8 cellular contexts compared by ENCODE assay signal in the genomic region with DNA sequence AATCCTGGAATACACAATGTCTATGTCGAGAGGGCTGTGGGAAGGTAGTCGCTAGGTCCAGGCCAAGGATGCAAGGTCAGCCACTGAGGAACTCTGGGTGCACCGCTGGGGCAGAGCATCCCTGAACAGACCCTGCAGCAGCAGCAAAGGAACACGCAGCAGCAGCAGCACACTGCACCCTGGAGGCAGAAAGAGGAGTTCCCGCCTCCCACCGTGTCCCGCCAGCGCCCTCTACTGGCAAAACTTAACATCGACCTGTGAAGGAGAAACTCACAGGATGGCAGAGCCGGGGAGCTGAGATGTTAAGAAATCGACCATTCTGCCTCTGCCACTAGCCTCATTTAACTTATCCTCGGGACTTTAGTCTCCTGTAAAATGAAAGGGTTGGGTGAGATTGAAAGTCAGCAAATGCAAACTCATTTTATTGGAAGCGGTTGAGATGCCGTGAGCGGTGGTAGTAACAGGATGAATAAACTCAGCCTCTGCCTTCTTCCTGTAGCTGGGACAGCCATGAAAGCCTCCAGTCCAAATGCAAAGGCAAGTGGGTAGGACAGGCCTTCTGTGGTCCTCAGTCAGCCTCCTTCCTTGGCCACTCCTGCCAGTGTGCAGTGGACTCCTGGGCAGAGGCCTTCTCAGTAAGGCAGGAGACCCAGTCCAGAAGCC. TPM values are rescaled to one million over a fixed set of nuclear protein-coding genes. Genes with fewer than 3 reads are reported as not detected.
A peak's percentile ranks its signal among the peaks of the same experiment; 100 is the strongest.
DNase-seq lines count a peak whose midpoint lies in the region; ATAC-seq and TF ChIP-seq lines count a peak whose summit lies in the region.

No MANE protein-coding gene starts in this region.

- no peaks in the 10 kb centered on the region for H3K9me3 Mint-ChIP-seq in osteocyte (ENCODE audit: unreplicated experiment)

- DNase-seq in AG08396 (ENCODE audit: low spot score): peak; percentile 84
- peak; percentile 85 for DNase-seq in GM13977 (ENCODE audit: low spot score)
- peak; percentile 61 for DNase-seq in NCI-H2029 (lab: John Stamatoyannopoulos, UW)
- DNase-seq in activated CD4-positive, CD25-positive, alpha-beta regulatory T cell treated with anti-CD3 and anti-CD28 coated beads, Interleukin-2, amount 50 U/mL, for 16 hours (ENCODE audit: low read depth, low spot score): peak; percentile 17
- DNase-seq in esophagus squamous epithelium (lab: John Stamatoyannopoulos, UW): no peak
- no peak for DNase-seq in osteocyte (ENCODE audit: extremely low spot score, unreplicated experiment)

- H3K4me3 ChIP-seq in esophagus squamous epithelium: no peak overlapping the region

- H3K27me3 Mint-ChIP-seq in osteocyte (ENCODE audit: unreplicated experiment): no peaks in the 10 kb centered on the region

- 36 to 48% methylated on average over 6 to 15 of the region's 15 CpGs for WGBS in esophagus squamous epithelium, 2 donors

- no peak overlapping the region for H3K4me3 Mint-ChIP-seq in osteocyte (ENCODE audit: unreplicated experiment)

- H3K27ac Mint-ChIP-seq in osteocyte (ENCODE audit: unreplicated experiment): no peak overlapping the region

- TF ChIP-seq CTCF in GM13977 (IDR thresholded peaks at IDR 0.05; ENCODE audit: extremely low read depth, insufficient read depth, missing control alignments): peak; percentile 100
- TF ChIP-seq CTCF in esophagus squamous epithelium (IDR thresholded peaks at IDR 0.05): peak; percentile 12 to 80 (median 61)
- TF ChIP-seq CTCF in osteocyte (IDR thresholded peaks at IDR 0.05): peak; percentile 63

- peak; percentile 78 for ATAC-seq in HG02885 (IDR thresholded peaks at IDR 0.05; ENCODE audit: poor library complexity, unreplicated experiment)
- no peak for ATAC-seq in HG02970 (IDR thresholded peaks at IDR 0.05; ENCODE audit: low FRiP score, unreplicated experiment)

- peaks cover 0 to 6% (median 0%) of the 10 kb centered on the region in 3 donors for H3K9me3 ChIP-seq in esophagus squamous epithelium

- no peak overlapping the region for H3K27ac ChIP-seq in esophagus squamous epithelium

- no peaks in the 10 kb centered on the region for H3K4me1 ChIP-seq in esophagus squamous epithelium

- no peak for TF ChIP-seq POLR2A in esophagus squamous epithelium (IDR thresholded peaks at IDR 0.05)

- no peaks in the 10 kb centered on the region for H3K4me1 Mint-ChIP-seq in osteocyte (ENCODE audit: unreplicated experiment)

- H3K27me3 ChIP-seq in esophagus squamous epithelium: peaks cover 0 to 14% (median 0%) of the 10 kb centered on the region in 4 donors

- intact Hi-C loops in esophagus squamous epithelium (cut with DNase I): no loop called here

- no peaks in the 10 kb centered on the region for H3K36me3 ChIP-seq in esophagus squamous epithelium

- H3K36me3 Mint-ChIP-seq in osteocyte (ENCODE audit: unreplicated experiment): no peaks in the 10 kb centered on the region

- in situ Hi-C loops in GM13977 (cut with MboI; ENCODE audit: low pct_unique_long_range_greater_than_20kb, low sequenced_read_pairs, unreplicated experiment): no loop called here

RNA-seq across cellular contexts. Expression of a gene that starts 45.6 kb away (rescaled TPM):
- total RNA-seq in esophagus squamous epithelium (under 1 TPM in 1 of 4 donors, not detected in 3; 0.95 TPM), osteocyte (not detected in 2 replicates)

Comparison
In these comparisons a context has a peak if more than half of its experiments do, and no peak if none do; other contexts are left out.
1. DNase-seq: peak in AG08396 (single experiment), GM13977 (single experiment), NCI-H2029 (single experiment) and activated CD4-positive, CD25-positive, alpha-beta regulatory T cell treated with anti-CD3 and anti-CD28 coated beads, Interleukin-2, amount 50 U/mL, for 16 hours (single experiment); none in esophagus squamous epithelium (single experiment) and osteocyte (single experiment).
2. Peak in every context shown above with its lines, with median percentiles within 50 percentile points of each other: CTCF ChIP-seq.